In the genomic region with DNA sequence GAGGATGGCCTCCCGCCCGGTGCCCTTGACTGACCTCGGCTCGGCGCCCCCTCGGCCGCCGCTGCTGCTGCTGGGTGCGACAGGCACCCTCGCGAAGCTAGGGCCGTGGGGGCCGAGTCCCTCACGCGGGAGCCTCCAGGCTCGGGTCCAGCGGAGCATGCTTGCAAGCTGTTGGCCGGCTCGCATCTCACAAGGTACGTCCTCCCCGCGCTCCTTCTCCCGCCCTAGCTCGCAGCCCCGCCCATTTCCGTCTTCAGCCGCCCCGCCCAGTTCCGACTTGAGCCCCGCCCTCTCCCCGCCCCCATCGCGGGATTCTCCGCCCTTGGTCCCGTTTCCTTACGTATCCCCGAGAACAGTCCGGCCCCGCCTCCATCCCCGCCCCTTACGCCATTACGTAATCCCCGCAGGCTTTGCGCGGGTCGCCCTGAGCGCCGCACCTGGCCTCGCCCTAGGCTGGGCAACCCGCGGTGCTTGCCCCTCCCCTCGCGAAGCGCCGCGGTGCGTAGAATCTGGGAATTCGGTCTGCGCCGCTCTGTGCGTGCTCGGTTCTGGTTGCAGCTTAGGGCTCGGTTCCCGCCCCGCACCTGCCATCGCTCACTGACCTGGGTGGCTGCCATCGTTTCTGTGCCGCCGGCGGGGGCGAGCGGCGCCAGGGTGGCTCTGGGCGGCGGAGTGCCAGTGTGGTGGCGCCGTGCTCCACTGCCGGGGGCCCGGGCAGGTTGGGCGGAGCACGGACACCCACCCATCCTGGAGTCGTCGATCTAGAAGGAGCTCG, we compare ENCODE assay signal across 1 cellular context.
TF ChIP-seq lines count a peak whose summit lies in the region.

A gene with protein sequence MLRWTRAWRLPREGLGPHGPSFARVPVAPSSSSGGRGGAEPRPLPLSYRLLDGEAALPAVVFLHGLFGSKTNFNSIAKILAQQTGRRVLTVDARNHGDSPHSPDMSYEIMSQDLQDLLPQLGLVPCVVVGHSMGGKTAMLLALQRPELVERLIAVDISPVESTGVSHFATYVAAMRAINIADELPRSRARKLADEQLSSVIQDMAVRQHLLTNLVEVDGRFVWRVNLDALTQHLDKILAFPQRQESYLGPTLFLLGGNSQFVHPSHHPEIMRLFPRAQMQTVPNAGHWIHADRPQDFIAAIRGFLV (minus strand): TSS at position 191 of the 775 bp plus-strand sequence. CDS start 32 bp downstream, at position 159.

TF ChIP-seq in WTC11, 78 proteins besides CTCF, POLR2A, EP300 and RAD21 (continued from another document):
- TF ChIP-seq, protein P1, sequence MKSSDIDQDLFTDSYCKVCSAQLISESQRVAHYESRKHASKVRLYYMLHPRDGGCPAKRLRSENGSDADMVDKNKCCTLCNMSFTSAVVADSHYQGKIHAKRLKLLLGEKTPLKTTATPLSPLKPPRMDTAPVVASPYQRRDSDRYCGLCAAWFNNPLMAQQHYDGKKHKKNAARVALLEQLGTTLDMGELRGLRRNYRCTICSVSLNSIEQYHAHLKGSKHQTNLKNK (CRISPR knock-in tag; IDR thresholded peaks at IDR 0.05) = no peak
- TF ChIP-seq, protein P2, sequence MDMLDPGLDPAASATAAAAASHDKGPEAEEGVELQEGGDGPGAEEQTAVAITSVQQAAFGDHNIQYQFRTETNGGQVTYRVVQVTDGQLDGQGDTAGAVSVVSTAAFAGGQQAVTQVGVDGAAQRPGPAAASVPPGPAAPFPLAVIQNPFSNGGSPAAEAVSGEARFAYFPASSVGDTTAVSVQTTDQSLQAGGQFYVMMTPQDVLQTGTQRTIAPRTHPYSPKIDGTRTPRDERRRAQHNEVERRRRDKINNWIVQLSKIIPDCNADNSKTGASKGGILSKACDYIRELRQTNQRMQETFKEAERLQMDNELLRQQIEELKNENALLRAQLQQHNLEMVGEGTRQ (CRISPR knock-in tag; IDR thresholded peaks at IDR 0.05) = peak; percentile 32; the same call in 1 of the 2 replicates
- TF ChIP-seq NR1H2 (CRISPR knock-in tag; IDR thresholded peaks at IDR 0.05) (no peak), ZNF232 (CRISPR knock-in tag; IDR thresholded peaks at IDR 0.05) (no peak; the same call in 1 of the 2 replicates), IRF2 (CRISPR knock-in tag; IDR thresholded peaks at IDR 0.05; ENCODE audit: borderline replicate concordance, low read depth) (no peak), ZNF138 (CRISPR knock-in tag; conservative IDR thresholded peaks at IDR 0.05) (no peak), CREM (CRISPR knock-in tag; IDR thresholded peaks at IDR 0.05) (0 out of 2 replicates have a peak, but pooled peaks have one; percentile 60), ZNF671 (CRISPR knock-in tag; IDR thresholded peaks at IDR 0.05) (no peak), SP1 (CRISPR knock-in tag; conservative IDR thresholded peaks at IDR 0.05) (peak; percentile 97), ESRRA (CRISPR knock-in tag; IDR thresholded peaks at IDR 0.05; ENCODE audit: borderline replicate concordance) (no peak)
- TF ChIP-seq, protein P3, sequence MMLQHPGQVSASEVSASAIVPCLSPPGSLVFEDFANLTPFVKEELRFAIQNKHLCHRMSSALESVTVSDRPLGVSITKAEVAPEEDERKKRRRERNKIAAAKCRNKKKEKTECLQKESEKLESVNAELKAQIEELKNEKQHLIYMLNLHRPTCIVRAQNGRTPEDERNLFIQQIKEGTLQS (CRISPR knock-in tag; conservative IDR thresholded peaks at IDR 0.05) = no peak
- TF ChIP-seq, protein P4, sequence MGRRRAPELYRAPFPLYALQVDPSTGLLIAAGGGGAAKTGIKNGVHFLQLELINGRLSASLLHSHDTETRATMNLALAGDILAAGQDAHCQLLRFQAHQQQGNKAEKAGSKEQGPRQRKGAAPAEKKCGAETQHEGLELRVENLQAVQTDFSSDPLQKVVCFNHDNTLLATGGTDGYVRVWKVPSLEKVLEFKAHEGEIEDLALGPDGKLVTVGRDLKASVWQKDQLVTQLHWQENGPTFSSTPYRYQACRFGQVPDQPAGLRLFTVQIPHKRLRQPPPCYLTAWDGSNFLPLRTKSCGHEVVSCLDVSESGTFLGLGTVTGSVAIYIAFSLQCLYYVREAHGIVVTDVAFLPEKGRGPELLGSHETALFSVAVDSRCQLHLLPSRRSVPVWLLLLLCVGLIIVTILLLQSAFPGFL (CRISPR knock-in tag; IDR thresholded peaks at IDR 0.05; ENCODE audit: borderline replicate concordance) = no peak
- TF ChIP-seq, protein P5, sequence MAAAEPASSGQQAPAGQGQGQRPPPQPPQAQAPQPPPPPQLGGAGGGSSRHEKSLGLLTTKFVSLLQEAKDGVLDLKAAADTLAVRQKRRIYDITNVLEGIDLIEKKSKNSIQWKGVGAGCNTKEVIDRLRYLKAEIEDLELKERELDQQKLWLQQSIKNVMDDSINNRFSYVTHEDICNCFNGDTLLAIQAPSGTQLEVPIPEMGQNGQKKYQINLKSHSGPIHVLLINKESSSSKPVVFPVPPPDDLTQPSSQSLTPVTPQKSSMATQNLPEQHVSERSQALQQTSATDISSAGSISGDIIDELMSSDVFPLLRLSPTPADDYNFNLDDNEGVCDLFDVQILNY (CRISPR knock-in tag; IDR thresholded peaks at IDR 0.05) = peak; percentile 67; the same call in 1 of the 2 replicates
- TF ChIP-seq, protein P6, sequence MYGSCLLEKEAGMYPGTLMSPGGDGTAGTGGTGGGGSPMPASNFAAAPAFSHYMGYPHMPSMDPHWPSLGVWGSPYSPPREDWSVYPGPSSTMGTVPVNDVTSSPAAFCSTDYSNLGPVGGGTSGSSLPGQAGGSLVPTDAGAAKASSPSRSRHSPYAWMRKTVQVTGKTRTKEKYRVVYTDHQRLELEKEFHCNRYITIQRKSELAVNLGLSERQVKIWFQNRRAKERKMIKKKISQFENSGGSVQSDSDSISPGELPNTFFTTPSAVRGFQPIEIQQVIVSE (CRISPR knock-in tag; IDR thresholded peaks at IDR 0.05; ENCODE audit: borderline replicate concordance) = no peak
- TF ChIP-seq, protein P7, sequence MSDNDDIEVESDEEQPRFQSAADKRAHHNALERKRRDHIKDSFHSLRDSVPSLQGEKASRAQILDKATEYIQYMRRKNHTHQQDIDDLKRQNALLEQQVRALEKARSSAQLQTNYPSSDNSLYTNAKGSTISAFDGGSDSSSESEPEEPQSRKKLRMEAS (CRISPR knock-in tag; IDR thresholded peaks at IDR 0.05) = peak; percentile 74
